In the genomic region with DNA sequence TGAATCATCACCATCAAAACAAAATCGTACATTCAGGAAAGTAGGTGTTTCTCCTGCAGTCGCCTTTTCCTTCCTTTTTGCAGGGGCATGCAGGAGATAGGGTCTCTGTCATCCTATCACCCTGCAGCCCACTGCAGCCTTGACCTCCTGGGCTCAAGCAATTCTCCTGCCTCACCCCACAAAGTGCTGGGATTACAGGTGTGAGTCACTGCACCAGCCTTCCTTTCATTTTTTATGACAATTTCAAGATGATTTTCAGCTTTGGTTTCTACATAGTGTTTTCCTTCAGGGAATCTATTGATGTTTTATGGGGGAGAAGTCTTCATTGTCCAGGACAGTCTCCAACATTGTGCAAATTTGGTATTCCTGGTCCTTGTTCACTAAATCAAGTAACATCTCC, we compare ENCODE assay signal across 32 cellular contexts.
"Had no signal": no experiment of that assay in that cellular context is flagged by ENCODE, and none has a peak within 500 bp of the region (broad histone marks: within the 10 kb centered on the region; RNA-seq: fewer than 3 reads in every experiment).

No MANE protein-coding gene starts in this region.

- H3K4me3 ChIP-seq: PC-9 had no signal

- H3K4me2 ChIP-seq: PC-9 had no signal

- FAIRE-seq: RCC 7860 had no signal

- DNase-seq: activated CD4-positive, alpha-beta T cell treated with anti-CD3 and anti-CD28 coated beads, Interleukin-2, amount 10 ng/mL, durations not matched to agents 24 days and 14 days; activated CD4-positive, alpha-beta T cell treated with anti-CD3 and anti-CD28 coated beads, Interleukin-2, amount 50 U/mL, for 4 hours; activated CD4-positive, CD25-positive, alpha-beta regulatory T cell; activated CD8-positive, alpha-beta T cell treated with anti-CD3 and anti-CD28 coated beads for 36 hours; activated effector memory CD4-positive, alpha-beta T cell treated with anti-CD3 and anti-CD28 coated beads, Interleukin-2, amount 50 U/mL, for 16 hours; activated naive CD4-positive, alpha-beta T cell; activated naive CD4-positive, alpha-beta T cell treated with anti-CD3 and anti-CD28 coated beads, Interleukin-2, amount 50 U/mL, for 16 hours; activated naive CD8-positive, alpha-beta T cell treated with anti-CD3 and anti-CD28 coated beads for 36 hours; activated T-cell treated with anti-CD3 and anti-CD28 coated beads, Interleukin-2, amount 50 U/mL, for 1 hour; activated T-cell treated with anti-CD3 and anti-CD28 coated beads, Interleukin-2, amount 50 U/mL, for 72 hours; amniotic stem cell; aorta; caudate nucleus; Kasumi-1; KG1; MM.1S; MV-4-11; NCI-H1092; NCI-H1417; NCI-H187 treated with DMSO at 0.1 percent for 48 hours; NCI-H2081 treated with DMSO at 0.1 percent for 48 hours; NCI-H226; NCI-H446 treated with DMSO at 0.1 percent for 48 hours; NCI-H524 treated with DMSO at 0.1 percent for 48 hours; PC-9; Right ventricle myocardium superior; SW 1271; T1000; WERI-Rb-1 had no signal

- H3K27ac ChIP-seq: PC-9, RWPE1, WERI-Rb-1 had no signal

- H3K36me3 ChIP-seq: WERI-Rb-1 had no signal

- H2AFZ ChIP-seq: PC-9 had no signal

- ATAC-seq: activated CD8-positive, alpha-beta T cell treated with anti-CD3 and anti-CD28 coated beads for 36 hours; activated T-cell treated with anti-CD3 and anti-CD28 coated beads, Interleukin-2, amount 50 U/mL, for 72 hours; activated T-helper 17 cell treated with anti-CD3 and anti-CD28 coated beads, Interleukin-2, amount 50 U/mL, for 72 hours had no signal
